1 cellular context compared by ENCODE assay signal in the genomic region with DNA sequence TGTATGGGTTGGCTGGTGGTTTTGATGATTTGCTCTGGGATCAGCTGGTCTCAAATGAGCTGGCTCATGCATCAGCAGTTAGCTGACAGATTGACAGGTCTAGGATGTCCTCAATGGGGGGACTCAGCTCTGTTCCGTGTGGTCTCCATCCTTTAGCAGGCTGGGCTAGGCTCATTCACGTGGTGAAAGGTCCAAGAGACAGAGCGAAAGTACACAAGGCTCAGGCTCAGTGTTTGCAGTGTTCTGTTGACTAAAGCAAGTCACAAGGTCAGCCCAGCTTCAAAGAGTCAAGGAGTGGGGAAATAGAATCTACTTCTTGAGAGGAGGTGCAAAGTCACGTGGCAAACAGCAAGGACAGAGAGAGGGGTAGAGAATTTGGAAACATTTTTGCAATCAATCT.
TF ChIP-seq lines count a peak whose summit lies in the region.

No MANE protein-coding gene starts in this region.

TF ChIP-seq in HepG2, 621 proteins besides CTCF, POLR2A, EP300 and RAD21 (continued from another document and continues in another):
- TF ChIP-seq, protein P1, sequence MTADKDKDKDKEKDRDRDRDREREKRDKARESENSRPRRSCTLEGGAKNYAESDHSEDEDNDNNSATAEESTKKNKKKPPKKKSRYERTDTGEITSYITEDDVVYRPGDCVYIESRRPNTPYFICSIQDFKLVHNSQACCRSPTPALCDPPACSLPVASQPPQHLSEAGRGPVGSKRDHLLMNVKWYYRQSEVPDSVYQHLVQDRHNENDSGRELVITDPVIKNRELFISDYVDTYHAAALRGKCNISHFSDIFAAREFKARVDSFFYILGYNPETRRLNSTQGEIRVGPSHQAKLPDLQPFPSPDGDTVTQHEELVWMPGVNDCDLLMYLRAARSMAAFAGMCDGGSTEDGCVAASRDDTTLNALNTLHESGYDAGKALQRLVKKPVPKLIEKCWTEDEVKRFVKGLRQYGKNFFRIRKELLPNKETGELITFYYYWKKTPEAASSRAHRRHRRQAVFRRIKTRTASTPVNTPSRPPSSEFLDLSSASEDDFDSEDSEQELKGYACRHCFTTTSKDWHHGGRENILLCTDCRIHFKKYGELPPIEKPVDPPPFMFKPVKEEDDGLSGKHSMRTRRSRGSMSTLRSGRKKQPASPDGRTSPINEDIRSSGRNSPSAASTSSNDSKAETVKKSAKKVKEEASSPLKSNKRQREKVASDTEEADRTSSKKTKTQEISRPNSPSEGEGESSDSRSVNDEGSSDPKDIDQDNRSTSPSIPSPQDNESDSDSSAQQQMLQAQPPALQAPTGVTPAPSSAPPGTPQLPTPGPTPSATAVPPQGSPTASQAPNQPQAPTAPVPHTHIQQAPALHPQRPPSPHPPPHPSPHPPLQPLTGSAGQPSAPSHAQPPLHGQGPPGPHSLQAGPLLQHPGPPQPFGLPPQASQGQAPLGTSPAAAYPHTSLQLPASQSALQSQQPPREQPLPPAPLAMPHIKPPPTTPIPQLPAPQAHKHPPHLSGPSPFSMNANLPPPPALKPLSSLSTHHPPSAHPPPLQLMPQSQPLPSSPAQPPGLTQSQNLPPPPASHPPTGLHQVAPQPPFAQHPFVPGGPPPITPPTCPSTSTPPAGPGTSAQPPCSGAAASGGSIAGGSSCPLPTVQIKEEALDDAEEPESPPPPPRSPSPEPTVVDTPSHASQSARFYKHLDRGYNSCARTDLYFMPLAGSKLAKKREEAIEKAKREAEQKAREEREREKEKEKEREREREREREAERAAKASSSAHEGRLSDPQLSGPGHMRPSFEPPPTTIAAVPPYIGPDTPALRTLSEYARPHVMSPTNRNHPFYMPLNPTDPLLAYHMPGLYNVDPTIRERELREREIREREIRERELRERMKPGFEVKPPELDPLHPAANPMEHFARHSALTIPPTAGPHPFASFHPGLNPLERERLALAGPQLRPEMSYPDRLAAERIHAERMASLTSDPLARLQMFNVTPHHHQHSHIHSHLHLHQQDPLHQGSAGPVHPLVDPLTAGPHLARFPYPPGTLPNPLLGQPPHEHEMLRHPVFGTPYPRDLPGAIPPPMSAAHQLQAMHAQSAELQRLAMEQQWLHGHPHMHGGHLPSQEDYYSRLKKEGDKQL (CRISPR knock-in tag; IDR thresholded peaks at IDR 0.05; ENCODE audit: low read depth), result peak; percentile 79
- TF ChIP-seq, protein P2, sequence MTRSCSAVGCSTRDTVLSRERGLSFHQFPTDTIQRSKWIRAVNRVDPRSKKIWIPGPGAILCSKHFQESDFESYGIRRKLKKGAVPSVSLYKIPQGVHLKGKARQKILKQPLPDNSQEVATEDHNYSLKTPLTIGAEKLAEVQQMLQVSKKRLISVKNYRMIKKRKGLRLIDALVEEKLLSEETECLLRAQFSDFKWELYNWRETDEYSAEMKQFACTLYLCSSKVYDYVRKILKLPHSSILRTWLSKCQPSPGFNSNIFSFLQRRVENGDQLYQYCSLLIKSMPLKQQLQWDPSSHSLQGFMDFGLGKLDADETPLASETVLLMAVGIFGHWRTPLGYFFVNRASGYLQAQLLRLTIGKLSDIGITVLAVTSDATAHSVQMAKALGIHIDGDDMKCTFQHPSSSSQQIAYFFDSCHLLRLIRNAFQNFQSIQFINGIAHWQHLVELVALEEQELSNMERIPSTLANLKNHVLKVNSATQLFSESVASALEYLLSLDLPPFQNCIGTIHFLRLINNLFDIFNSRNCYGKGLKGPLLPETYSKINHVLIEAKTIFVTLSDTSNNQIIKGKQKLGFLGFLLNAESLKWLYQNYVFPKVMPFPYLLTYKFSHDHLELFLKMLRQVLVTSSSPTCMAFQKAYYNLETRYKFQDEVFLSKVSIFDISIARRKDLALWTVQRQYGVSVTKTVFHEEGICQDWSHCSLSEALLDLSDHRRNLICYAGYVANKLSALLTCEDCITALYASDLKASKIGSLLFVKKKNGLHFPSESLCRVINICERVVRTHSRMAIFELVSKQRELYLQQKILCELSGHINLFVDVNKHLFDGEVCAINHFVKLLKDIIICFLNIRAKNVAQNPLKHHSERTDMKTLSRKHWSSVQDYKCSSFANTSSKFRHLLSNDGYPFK (CRISPR knock-in tag; IDR thresholded peaks at IDR 0.05; ENCODE audit: borderline replicate concordance), result no peak
- TF ChIP-seq, protein P3, sequence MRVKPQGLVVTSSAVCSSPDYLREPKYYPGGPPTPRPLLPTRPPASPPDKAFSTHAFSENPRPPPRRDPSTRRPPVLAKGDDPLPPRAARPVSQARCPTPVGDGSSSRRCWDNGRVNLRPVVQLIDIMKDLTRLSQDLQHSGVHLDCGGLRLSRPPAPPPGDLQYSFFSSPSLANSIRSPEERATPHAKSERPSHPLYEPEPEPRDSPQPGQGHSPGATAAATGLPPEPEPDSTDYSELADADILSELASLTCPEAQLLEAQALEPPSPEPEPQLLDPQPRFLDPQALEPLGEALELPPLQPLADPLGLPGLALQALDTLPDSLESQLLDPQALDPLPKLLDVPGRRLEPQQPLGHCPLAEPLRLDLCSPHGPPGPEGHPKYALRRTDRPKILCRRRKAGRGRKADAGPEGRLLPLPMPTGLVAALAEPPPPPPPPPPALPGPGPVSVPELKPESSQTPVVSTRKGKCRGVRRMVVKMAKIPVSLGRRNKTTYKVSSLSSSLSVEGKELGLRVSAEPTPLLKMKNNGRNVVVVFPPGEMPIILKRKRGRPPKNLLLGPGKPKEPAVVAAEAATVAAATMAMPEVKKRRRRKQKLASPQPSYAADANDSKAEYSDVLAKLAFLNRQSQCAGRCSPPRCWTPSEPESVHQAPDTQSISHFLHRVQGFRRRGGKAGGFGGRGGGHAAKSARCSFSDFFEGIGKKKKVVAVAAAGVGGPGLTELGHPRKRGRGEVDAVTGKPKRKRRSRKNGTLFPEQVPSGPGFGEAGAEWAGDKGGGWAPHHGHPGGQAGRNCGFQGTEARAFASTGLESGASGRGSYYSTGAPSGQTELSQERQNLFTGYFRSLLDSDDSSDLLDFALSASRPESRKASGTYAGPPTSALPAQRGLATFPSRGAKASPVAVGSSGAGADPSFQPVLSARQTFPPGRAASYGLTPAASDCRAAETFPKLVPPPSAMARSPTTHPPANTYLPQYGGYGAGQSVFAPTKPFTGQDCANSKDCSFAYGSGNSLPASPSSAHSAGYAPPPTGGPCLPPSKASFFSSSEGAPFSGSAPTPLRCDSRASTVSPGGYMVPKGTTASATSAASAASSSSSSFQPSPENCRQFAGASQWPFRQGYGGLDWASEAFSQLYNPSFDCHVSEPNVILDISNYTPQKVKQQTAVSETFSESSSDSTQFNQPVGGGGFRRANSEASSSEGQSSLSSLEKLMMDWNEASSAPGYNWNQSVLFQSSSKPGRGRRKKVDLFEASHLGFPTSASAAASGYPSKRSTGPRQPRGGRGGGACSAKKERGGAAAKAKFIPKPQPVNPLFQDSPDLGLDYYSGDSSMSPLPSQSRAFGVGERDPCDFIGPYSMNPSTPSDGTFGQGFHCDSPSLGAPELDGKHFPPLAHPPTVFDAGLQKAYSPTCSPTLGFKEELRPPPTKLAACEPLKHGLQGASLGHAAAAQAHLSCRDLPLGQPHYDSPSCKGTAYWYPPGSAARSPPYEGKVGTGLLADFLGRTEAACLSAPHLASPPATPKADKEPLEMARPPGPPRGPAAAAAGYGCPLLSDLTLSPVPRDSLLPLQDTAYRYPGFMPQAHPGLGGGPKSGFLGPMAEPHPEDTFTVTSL (CRISPR knock-in tag; IDR thresholded peaks at IDR 0.05; ENCODE audit: borderline replicate concordance), result peak; percentile 96
- TF ChIP-seq KMT2A (CRISPR knock-in tag; IDR thresholded peaks at IDR 0.05), result no peak
- TF ChIP-seq HHEX (CRISPR knock-in tag; IDR thresholded peaks at IDR 0.05), result peak; percentile 52; the same call in 1 of the 2 replicates
- peak; percentile 71; the same call in 1 of the 2 replicates for TF ChIP-seq ZNF792 (CRISPR knock-in tag; IDR thresholded peaks at IDR 0.05)
- TF ChIP-seq, protein P4, sequence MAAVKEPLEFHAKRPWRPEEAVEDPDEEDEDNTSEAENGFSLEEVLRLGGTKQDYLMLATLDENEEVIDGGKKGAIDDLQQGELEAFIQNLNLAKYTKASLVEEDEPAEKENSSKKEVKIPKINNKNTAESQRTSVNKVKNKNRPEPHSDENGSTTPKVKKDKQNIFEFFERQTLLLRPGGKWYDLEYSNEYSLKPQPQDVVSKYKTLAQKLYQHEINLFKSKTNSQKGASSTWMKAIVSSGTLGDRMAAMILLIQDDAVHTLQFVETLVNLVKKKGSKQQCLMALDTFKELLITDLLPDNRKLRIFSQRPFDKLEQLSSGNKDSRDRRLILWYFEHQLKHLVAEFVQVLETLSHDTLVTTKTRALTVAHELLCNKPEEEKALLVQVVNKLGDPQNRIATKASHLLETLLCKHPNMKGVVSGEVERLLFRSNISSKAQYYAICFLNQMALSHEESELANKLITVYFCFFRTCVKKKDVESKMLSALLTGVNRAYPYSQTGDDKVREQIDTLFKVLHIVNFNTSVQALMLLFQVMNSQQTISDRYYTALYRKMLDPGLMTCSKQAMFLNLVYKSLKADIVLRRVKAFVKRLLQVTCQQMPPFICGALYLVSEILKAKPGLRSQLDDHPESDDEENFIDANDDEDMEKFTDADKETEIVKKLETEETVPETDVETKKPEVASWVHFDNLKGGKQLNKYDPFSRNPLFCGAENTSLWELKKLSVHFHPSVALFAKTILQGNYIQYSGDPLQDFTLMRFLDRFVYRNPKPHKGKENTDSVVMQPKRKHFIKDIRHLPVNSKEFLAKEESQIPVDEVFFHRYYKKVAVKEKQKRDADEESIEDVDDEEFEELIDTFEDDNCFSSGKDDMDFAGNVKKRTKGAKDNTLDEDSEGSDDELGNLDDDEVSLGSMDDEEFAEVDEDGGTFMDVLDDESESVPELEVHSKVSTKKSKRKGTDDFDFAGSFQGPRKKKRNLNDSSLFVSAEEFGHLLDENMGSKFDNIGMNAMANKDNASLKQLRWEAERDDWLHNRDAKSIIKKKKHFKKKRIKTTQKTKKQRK (IDR thresholded peaks at IDR 0.05; ENCODE audit: low read length), result no peak
- TF ChIP-seq HOXD1 (CRISPR knock-in tag; IDR thresholded peaks at IDR 0.05), result peak; percentile 83; the same call in 1 of the 2 replicates
- TF ChIP-seq, protein P5, sequence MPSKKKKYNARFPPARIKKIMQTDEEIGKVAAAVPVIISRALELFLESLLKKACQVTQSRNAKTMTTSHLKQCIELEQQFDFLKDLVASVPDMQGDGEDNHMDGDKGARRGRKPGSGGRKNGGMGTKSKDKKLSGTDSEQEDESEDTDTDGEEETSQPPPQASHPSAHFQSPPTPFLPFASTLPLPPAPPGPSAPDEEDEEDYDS (CRISPR knock-in tag; IDR thresholded peaks at IDR 0.05), result no peak
- TF ChIP-seq ZNF878 (CRISPR knock-in tag; IDR thresholded peaks at IDR 0.05), result peak; percentile 61; the same call in 1 of the 2 replicates
- TF ChIP-seq ASH2L (IDR thresholded peaks at IDR 0.05; ENCODE audit: insufficient read length, low read depth, low read length), result no peak
- no peak; the same call in 1 of the 2 replicates for TF ChIP-seq TSC22D2 (CRISPR knock-in tag; IDR thresholded peaks at IDR 0.05; ENCODE audit: borderline replicate concordance)
- TF ChIP-seq SNAPC2 (CRISPR knock-in tag; IDR thresholded peaks at IDR 0.05), result no peak
- TF ChIP-seq, protein P6, sequence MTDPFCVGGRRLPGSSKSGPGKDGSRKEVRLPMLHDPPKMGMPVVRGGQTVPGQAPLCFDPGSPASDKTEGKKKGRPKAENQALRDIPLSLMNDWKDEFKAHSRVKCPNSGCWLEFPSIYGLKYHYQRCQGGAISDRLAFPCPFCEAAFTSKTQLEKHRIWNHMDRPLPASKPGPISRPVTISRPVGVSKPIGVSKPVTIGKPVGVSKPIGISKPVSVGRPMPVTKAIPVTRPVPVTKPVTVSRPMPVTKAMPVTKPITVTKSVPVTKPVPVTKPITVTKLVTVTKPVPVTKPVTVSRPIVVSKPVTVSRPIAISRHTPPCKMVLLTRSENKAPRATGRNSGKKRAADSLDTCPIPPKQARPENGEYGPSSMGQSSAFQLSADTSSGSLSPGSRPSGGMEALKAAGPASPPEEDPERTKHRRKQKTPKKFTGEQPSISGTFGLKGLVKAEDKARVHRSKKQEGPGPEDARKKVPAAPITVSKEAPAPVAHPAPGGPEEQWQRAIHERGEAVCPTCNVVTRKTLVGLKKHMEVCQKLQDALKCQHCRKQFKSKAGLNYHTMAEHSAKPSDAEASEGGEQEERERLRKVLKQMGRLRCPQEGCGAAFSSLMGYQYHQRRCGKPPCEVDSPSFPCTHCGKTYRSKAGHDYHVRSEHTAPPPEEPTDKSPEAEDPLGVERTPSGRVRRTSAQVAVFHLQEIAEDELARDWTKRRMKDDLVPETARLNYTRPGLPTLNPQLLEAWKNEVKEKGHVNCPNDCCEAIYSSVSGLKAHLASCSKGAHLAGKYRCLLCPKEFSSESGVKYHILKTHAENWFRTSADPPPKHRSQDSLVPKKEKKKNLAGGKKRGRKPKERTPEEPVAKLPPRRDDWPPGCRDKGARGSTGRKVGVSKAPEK (CRISPR knock-in tag; IDR thresholded peaks at IDR 0.05; ENCODE audit: borderline replicate concordance), result peak; percentile 62; the same call in 1 of the 2 replicates
- TF ChIP-seq TCF7 (IDR thresholded peaks at IDR 0.05; ENCODE audit: low read depth), result peak; percentile 95
- TF ChIP-seq, protein P7, sequence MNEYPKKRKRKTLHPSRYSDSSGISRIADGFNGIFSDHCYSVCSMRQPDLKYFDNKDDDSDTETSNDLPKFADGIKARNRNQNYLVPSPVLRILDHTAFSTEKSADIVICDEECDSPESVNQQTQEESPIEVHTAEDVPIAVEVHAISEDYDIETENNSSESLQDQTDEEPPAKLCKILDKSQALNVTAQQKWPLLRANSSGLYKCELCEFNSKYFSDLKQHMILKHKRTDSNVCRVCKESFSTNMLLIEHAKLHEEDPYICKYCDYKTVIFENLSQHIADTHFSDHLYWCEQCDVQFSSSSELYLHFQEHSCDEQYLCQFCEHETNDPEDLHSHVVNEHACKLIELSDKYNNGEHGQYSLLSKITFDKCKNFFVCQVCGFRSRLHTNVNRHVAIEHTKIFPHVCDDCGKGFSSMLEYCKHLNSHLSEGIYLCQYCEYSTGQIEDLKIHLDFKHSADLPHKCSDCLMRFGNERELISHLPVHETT (CRISPR knock-in tag; conservative IDR thresholded peaks at IDR 0.05), result no peak
- TF ChIP-seq ZNF430 (CRISPR knock-in tag; IDR thresholded peaks at IDR 0.05), result peak; percentile 81; the same call in 1 of the 2 replicates
- TF ChIP-seq ZNF296 (CRISPR knock-in tag; conservative IDR thresholded peaks at IDR 0.05), result no peak
- no peak; the same call in 1 of the 2 replicates for TF ChIP-seq ATF7-NPFF (CRISPR knock-in tag; IDR thresholded peaks at IDR 0.05; ENCODE audit: low read depth)
- TF ChIP-seq TRIM24 (CRISPR knock-in tag; IDR thresholded peaks at IDR 0.05), result peak; percentile 87
- TF ChIP-seq SKI (IDR thresholded peaks at IDR 0.05; ENCODE audit: partially characterized antibody), result peak; percentile 58
- no peak for TF ChIP-seq HNRNPUL1 (IDR thresholded peaks at IDR 0.05; ENCODE audit: low read depth, low read length)
- no peak for TF ChIP-seq RBFOX2 (IDR thresholded peaks at IDR 0.05; ENCODE audit: low read depth, low read length)
- peak; percentile 87 for TF ChIP-seq MEF2D (CRISPR knock-in tag; IDR thresholded peaks at IDR 0.05)
- TF ChIP-seq, protein P8, sequence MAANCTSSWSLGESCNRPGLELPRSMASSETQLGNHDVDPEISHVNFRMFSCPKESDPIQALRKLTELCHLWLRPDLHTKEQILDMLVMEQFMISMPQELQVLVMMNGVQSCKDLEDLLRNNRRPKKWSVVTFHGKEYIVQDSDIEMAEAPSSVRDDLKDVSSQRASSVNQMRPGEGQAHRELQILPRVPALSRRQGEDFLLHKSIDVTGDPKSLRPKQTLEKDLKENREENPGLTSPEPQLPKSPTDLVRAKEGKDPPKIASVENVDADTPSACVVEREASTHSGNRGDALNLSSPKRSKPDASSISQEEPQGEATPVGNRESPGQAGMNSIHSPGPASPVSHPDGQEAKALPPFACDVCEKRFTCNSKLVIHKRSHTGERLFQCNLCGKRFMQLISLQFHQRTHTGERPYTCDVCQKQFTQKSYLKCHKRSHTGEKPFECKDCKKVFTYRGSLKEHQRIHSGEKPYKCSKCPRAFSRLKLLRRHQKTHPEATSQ (CRISPR knock-in tag; IDR thresholded peaks at IDR 0.05; ENCODE audit: borderline replicate concordance), result no peak; the same call in 1 of the 2 replicates
- no peak for TF ChIP-seq ZNF207 (IDR thresholded peaks at IDR 0.05; ENCODE audit: borderline replicate concordance)
- no peak for TF ChIP-seq NFRKB (IDR thresholded peaks at IDR 0.05)
- TF ChIP-seq KMT2B (CRISPR knock-in tag; IDR thresholded peaks at IDR 0.05), result peak; percentile 50; the same call in 1 of the 2 replicates
